In genomic region chr6:145801021-145801420, GRCh38 we compare ENCODE assay signal across 16 cellular contexts. TPM values are rescaled to one million over a fixed set of nuclear protein-coding genes. Genes with fewer than 3 reads are reported as not detected.
DNase-seq lines count a peak whose midpoint lies in the region; ATAC-seq and TF ChIP-seq lines count a peak whose summit lies in the region.
"Had no signal": no experiment of that assay in that cellular context is flagged by ENCODE, and none has a peak within 500 bp of the region (broad histone marks: within the 10 kb centered on the region; RNA-seq: fewer than 3 reads in every experiment).

No MANE protein-coding gene starts in this region.

- H3K4me1 ChIP-seq in right cardiac atrium (ENCODE audit: control insufficient read depth, insufficient read depth, low read length) (peaks cover 5% of the 10 kb centered on the region), foreskin keratinocyte (no peaks in the 10 kb centered on the region), stomach smooth muscle (ENCODE audit: control insufficient read depth, insufficient read depth, low read length) (no peaks in the 10 kb centered on the region)

- H3K36me3 ChIP-seq in stomach smooth muscle (ENCODE audit: control insufficient read depth in 2 of 2, insufficient read depth in 2 of 2, low read length in 2 of 2), result peaks cover 25 to 38% of the 10 kb centered on the region in 2 donors

- H3K4me3 ChIP-seq in right cardiac atrium (ENCODE audit: low read length) (no peak overlapping the region), stomach smooth muscle (ENCODE audit: low read length in 2 of 2) (peak overlapping the region in 1 of 2 donors; percentile 16)
- H3K4me3 ChIP-seq: SJSA1 had no signal

- no peaks in the 10 kb centered on the region for H3K27me3 ChIP-seq in right cardiac atrium (ENCODE audit: control insufficient read depth, insufficient read depth)
- no peaks in the 10 kb centered on the region for H3K27me3 ChIP-seq in foreskin keratinocyte
- H3K27me3 ChIP-seq in stomach smooth muscle (ENCODE audit: control insufficient read depth in 1 of 2, insufficient read depth in 2 of 2, low read length in 2 of 2), result no peaks in the 10 kb centered on the region
- H3K27me3 ChIP-seq: SJSA1 had no signal

- H3K27ac ChIP-seq in right cardiac atrium (ENCODE audit: low read length) (no peak overlapping the region), foreskin keratinocyte (no peak overlapping the region), stomach smooth muscle (ENCODE audit: low read length) (peak overlapping the region; percentile 3)
- H3K27ac ChIP-seq: SJSA1 had no signal

- no peak overlapping the region for H3K9ac ChIP-seq in stomach smooth muscle (ENCODE audit: low read length in 2 of 2)

- WGBS in right cardiac atrium, result 81% methylated on average over 6 of the region's 6 CpGs

- no peaks in the 10 kb centered on the region for H3K9me3 ChIP-seq in right cardiac atrium (ENCODE audit: control insufficient read depth, low read length)
- H3K9me3 ChIP-seq in stomach smooth muscle (ENCODE audit: control insufficient read depth in 2 of 2, low read length in 2 of 2), result no peaks in the 10 kb centered on the region
- H3K9me3 ChIP-seq: SJSA1 had no signal

- DNase-seq in left ventricle myocardium superior (no peak), right cardiac atrium (no peak), NCI-H526 (lab: John Stamatoyannopoulos, UW) (peak; percentile 37 to 44), foreskin keratinocyte (peak; percentile 14 to 23), NCI-H1048 (lab: John Stamatoyannopoulos, UW) (no peak), cerebellum (ENCODE audit: low spot score) (no peak), sciatic nerve (ENCODE audit: low spot score) (no peak)
- DNase-seq: C1 segment of cervical spinal cord, H7, NCI-H1694 treated with DMSO at 0.1 percent for 48 hours, NCI-H2107, NCI-H774, PC-3, SW 1271 had no signal

- ATAC-seq in left ventricle myocardium superior (peak; percentile 54), right cardiac atrium (no peak), foreskin keratinocyte (peak; percentile 43), sciatic nerve (no peak)
- ATAC-seq: PC-3 had no signal

- TF ChIP-seq CTCF in foreskin keratinocyte (conservative IDR thresholded peaks at IDR 0.05), result no peak

- intact Hi-C loops in left ventricle myocardium superior (cut with micrococcal nuclease), result no loop called here
- intact Hi-C loops in right cardiac atrium (cut with DNase I), result no loop called here
- intact Hi-C loops in sciatic nerve (cut with DNase I), result no loop called here

RNA-seq across cellular contexts. Expression of gene FBXO30, which starts 13.6 kb away (rescaled TPM):
- total RNA-seq in left ventricle myocardium superior (14.4 TPM), right cardiac atrium (10 to 100 TPM; 12.7 to 14.0 (median 13.4) TPM), foreskin keratinocyte (8.4 and 8.8 TPM in 2 replicates), cerebellum (51.6 TPM), sciatic nerve (13.0 TPM)
- polyA plus RNA-seq in right cardiac atrium (6.7 TPM), foreskin keratinocyte (1.9 and 2.1 TPM in 2 replicates)

Comparison
In these comparisons a context has a peak if more than half of its experiments do, and no peak if none do; other contexts are left out.
1. ATAC-seq: peak in left ventricle myocardium superior (single experiment) and foreskin keratinocyte (single experiment); none in right cardiac atrium (0 of 2) and sciatic nerve (single experiment).
2. DNase-seq: peak in NCI-H526 (2 of 2) and foreskin keratinocyte (2 of 2); none in left ventricle myocardium superior (single experiment), right cardiac atrium (0 of 3), NCI-H1048 (single experiment), cerebellum (single experiment) and sciatic nerve (single experiment).